24 cellular contexts compared by ENCODE assay signal in the genomic region with DNA sequence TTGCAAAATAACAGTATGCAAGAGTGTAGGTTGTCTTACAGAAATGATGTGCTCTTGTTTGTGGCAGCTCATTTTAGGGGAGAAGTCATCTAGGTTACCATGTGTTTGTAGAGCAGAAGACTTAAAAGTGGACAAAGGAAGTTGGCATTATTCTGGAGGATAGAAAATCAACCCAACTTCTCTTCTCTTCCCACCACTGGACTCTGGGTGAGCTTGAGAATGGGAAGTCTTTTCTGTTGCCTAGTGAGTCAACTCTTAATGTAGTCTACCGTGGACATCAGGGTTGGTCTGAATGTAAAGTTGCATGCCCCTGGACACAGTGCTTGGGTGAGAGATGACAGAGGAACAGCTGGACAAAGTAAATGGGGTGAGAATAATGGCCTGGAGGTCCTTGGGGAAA.
A peak's percentile ranks its signal among the peaks of the same experiment; 100 is the strongest.
DNase-seq lines count a peak whose midpoint lies in the region; ATAC-seq, FAIRE-seq and TF ChIP-seq lines count a peak whose summit lies in the region.
"Had no signal": no experiment of that assay in that cellular context is flagged by ENCODE, and none has a peak within 500 bp of the region (broad histone marks: within the 10 kb centered on the region; RNA-seq: fewer than 3 reads in every experiment).

No MANE protein-coding gene starts in this region.

- peaks cover 70% of the 10 kb centered on the region for H3K4me1 ChIP-seq in HepG2 (ENCODE audit: insufficient read depth, low read length)
- no peaks in the 10 kb centered on the region for H3K4me1 ChIP-seq in Caco-2
- H3K4me1 ChIP-seq: prostate gland, SJSA1 had no signal

- H3K36me3 ChIP-seq in WERI-Rb-1 (no peaks in the 10 kb centered on the region), HepG2 (replicated peaks in 1 of 2; ENCODE audit: control insufficient read depth in 1 of 2, insufficient read depth in 2 of 2, low read length in 2 of 2) (no peaks in the 10 kb centered on the region), Caco-2 (ENCODE audit: control insufficient read depth, insufficient read depth, low read length) (no peaks in the 10 kb centered on the region)
- H3K36me3 ChIP-seq: brain microvascular endothelial cell, MG63, neutrophil, prostate gland, SJSA1, uterus had no signal

- POLR2A ChIA-PET in HepG2 (lab: Yijun Ruan, JAX) (interaction anchor here (0.9 to 1.6 kb wide), 3 partner anchors 12 to 53 kb away, joined by 3 to 6 read pairs (median 5); no protein-coding TSS in a partner anchor), Caco-2 (lab: Charles Lee) (no interaction called here)

- peaks cover 10% of the 10 kb centered on the region for H3K4me1 Mint-ChIP-seq in Caco-2 (ENCODE audit: low read depth, unreplicated experiment)
- H3K4me1 Mint-ChIP-seq: activated CD4-positive, alpha-beta T cell treated with anti-CD3 and anti-CD28 coated beads for 36 hours had no signal

- no peak overlapping the region for H2AFZ ChIP-seq in HepG2 (ENCODE audit: low read length)

- in situ Hi-C loops in HepG2 (cut with HindIII; ENCODE audit: extremely low pct_ligation_motif_present, low pct_unique_long_range_greater_than_20kb) = no loop called here

- ATAC-seq in HepG2 = no peak
- ATAC-seq: activated CD4-positive, alpha-beta T cell treated with anti-CD3 and anti-CD28 coated beads for 36 hours; PC-3 had no signal

- CTCF ChIA-PET in HepG2 (lab: Yijun Ruan, JAX; ENCODE audit: low intra/inter-chr PET ratio, low total read pairs) = no interaction called here
- CTCF ChIA-PET in Caco-2 (lab: Charles Lee) = no interaction called here

- no TSS peak for BruUV-seq in HepG2 (replicated peaks; lab: Mats Ljungman, UMichigan)
- no TSS peak for BruUV-seq in Caco-2 (replicated peaks; lab: Mats Ljungman, UMichigan)

- no peak overlapping the region for H3K4me2 ChIP-seq in HepG2 (ENCODE audit: low read depth, low read length)

- H3K36me3 Mint-ChIP-seq in Caco-2 (ENCODE audit: insufficient read depth, unreplicated experiment) = no peaks in the 10 kb centered on the region

- no peak for TF ChIP-seq POLR2A in HepG2 (IDR thresholded peaks at IDR 0.05; ENCODE audit: insufficient read depth in 1 of 2, low read depth in 2 of 2, low read length in 2 of 2)

- FAIRE-seq in HepG2 (lab: Jason Lieb, UNC) (no peak), frontal cortex (lab: Jason Lieb, UNC) (no peak)
- FAIRE-seq: colon had no signal

- no peaks in the 10 kb centered on the region for H3K27me3 Mint-ChIP-seq in Caco-2 (ENCODE audit: insufficient read depth, unreplicated experiment)

- TF ChIP-seq CTCF in WERI-Rb-1 (IDR thresholded peaks at IDR 0.05; ENCODE audit: low read depth, low read length) = no peak
- TF ChIP-seq CTCF in HepG2 (CRISPR knock-in tag; IDR thresholded peaks at IDR 0.05) = no peak
- no peak for TF ChIP-seq CTCF in Caco-2 (IDR thresholded peaks at IDR 0.05; ENCODE audit: insufficient read depth in 1 of 2, low read depth in 1 of 2, low read length in 1 of 2, severe bottlenecking in 1 of 2, unreplicated experiment in 1 of 2)

- TF ChIP-seq EP300 in HepG2 (IDR thresholded peaks at IDR 0.05; ENCODE audit: low read depth in 2 of 2, low read length in 2 of 2) (no peak), HepG2 (CRISPR knock-in tag; IDR thresholded peaks at IDR 0.05; ENCODE audit: borderline replicate concordance) (no peak)

- intact Hi-C loops in HepG2 (cut with micrococcal nuclease; ENCODE audit: unreplicated experiment) (loop anchor here (5.0 kb wide), 1 partner anchor 39 kb away; no protein-coding TSS in a partner anchor), Caco-2 (cut with micrococcal nuclease; ENCODE audit: unreplicated experiment) (no loop called here)

- H3K27me3 ChIP-seq in WERI-Rb-1 (ENCODE audit: insufficient read depth, low read depth, severe bottlenecking) (no peaks in the 10 kb centered on the region), HepG2 (ENCODE audit: control insufficient read depth in 1 of 2, insufficient read depth in 2 of 2, low read length in 2 of 2) (no peaks in the 10 kb centered on the region), Caco-2 (replicated peaks; ENCODE audit: control insufficient read depth, insufficient read depth, low read length) (no peaks in the 10 kb centered on the region)
- H3K27me3 ChIP-seq: brain microvascular endothelial cell, MG63, neutrophil, SJSA1, uterus had no signal

- H4K20me1 ChIP-seq in HepG2 (ENCODE audit: insufficient read depth, low read length) = no peaks in the 10 kb centered on the region; the same call in 1 of the 2 replicates

- WGBS in HepG2 (ENCODE audit: low lambda C conversion rate) = 57% methylated on average over 1 of the region's 1 CpG

- peak overlapping the region; percentile 90 for H3K27ac ChIP-seq in WERI-Rb-1
- no peak overlapping the region for H3K27ac ChIP-seq in HepG2 (ENCODE audit: extremely low read length, insufficient read depth, low read length)
- H3K27ac ChIP-seq in substantia nigra (ENCODE audit: low read depth, low read length, poor library complexity, severe bottlenecking) = peak overlapping the region; percentile 76
- H3K27ac ChIP-seq: neutrophil, prostate gland, SJSA1 had no signal

- DNase-seq in CD1c-positive myeloid dendritic cell (ENCODE audit: extremely low spot score) (peak; percentile 72), WERI-Rb-1 (no peak), HepG2 (ENCODE audit: low spot score) (no peak), substantia nigra (lab: John Stamatoyannopoulos, UW) (no peak), NCI-H1092 treated with DMSO at 0.1 percent for 48 hours (lab: John Stamatoyannopoulos, UW) (no peak), frontal cortex (ENCODE audit: low spot score in 2 of 2) (no peak), Caco-2 (no peak), KG1 (lab: John Stamatoyannopoulos, UW) (no peak)
- DNase-seq: activated CD4-positive, alpha-beta T cell treated with anti-CD3 and anti-CD28 coated beads for 36 hours; activated gamma-delta T cell treated with Interleukin-2 at 50 U/mL for 16 hours; brain microvascular endothelial cell; CD4-positive, alpha-beta T cell; HFFc6; MG63; NCI-H1436 treated with DMSO at 0.1 percent for 48 hours; NCI-H510A treated with DMSO at 0.1 percent for 48 hours; PC-3; stimulated activated CD4-positive, alpha-beta T cell treated with anti-CD3 and anti-CD28 coated beads, Interleukin-1b, Interleukin-23, amount 100 ng/mL, for 48 hours; T-helper 1 cell; uterus had no signal

- H3K9ac ChIP-seq in HepG2 (ENCODE audit: insufficient read depth, low read depth, low read length) = no peak overlapping the region

- H3K27ac Mint-ChIP-seq in Caco-2 (ENCODE audit: unreplicated experiment) = no peak overlapping the region
- H3K27ac Mint-ChIP-seq: activated CD4-positive, alpha-beta T cell treated with anti-CD3 and anti-CD28 coated beads for 36 hours; CD4-positive, alpha-beta T cell had no signal

- H3K79me2 ChIP-seq in HepG2 (ENCODE audit: insufficient read depth, low read length) = peaks cover 98% of the 10 kb centered on the region

- H3K9me3 ChIP-seq in WERI-Rb-1 (ENCODE audit: severe bottlenecking) (no peaks in the 10 kb centered on the region), HepG2 (ENCODE audit: low read length) (no peaks in the 10 kb centered on the region), Caco-2 (no peaks in the 10 kb centered on the region)
- H3K9me3 ChIP-seq: MG63, neutrophil, prostate gland, SJSA1, uterus had no signal

- no peak overlapping the region for H3K4me3 ChIP-seq in WERI-Rb-1 (ENCODE audit: low read depth, low read length)
- no peak overlapping the region for H3K4me3 ChIP-seq in HepG2 (replicated peaks in 1 of 3; ENCODE audit: insufficient read depth in 1 of 3, low read depth in 2 of 3, low read length in 3 of 3)
- no peak overlapping the region for H3K4me3 ChIP-seq in Caco-2 (ENCODE audit: low read depth, low read length)
- H3K4me3 ChIP-seq: MG63, prostate gland, SJSA1, uterus had no signal

- H3K9me3 Mint-ChIP-seq in Caco-2 (ENCODE audit: unreplicated experiment) = no peaks in the 10 kb centered on the region
- H3K9me3 Mint-ChIP-seq: CD4-positive, alpha-beta T cell; HFFc6 had no signal

- no peak for TF ChIP-seq RAD21 in HepG2 (CRISPR knock-in tag; IDR thresholded peaks at IDR 0.05)

- H3K4me3 Mint-ChIP-seq in Caco-2 (ENCODE audit: unreplicated experiment) = no peak overlapping the region
- H3K4me3 Mint-ChIP-seq: activated CD4-positive, alpha-beta T cell treated with anti-CD3 and anti-CD28 coated beads for 36 hours; CD4-positive, alpha-beta T cell had no signal

TF ChIP-seq in HepG2, 621 proteins besides CTCF, POLR2A, EP300 and RAD21:
- TF ChIP-seq ZNF7 (CRISPR knock-in tag; IDR thresholded peaks at IDR 0.05) (peak; percentile 85), PHF21A (CRISPR knock-in tag; IDR thresholded peaks at IDR 0.05) (0 out of 2 replicates have a peak, but pooled peaks have one; percentile 4), ZNF446 (CRISPR knock-in tag; IDR thresholded peaks at IDR 0.05) (no peak)
